Comparison of ENCODE assay signal across 24 cellular contexts in the genomic region with DNA sequence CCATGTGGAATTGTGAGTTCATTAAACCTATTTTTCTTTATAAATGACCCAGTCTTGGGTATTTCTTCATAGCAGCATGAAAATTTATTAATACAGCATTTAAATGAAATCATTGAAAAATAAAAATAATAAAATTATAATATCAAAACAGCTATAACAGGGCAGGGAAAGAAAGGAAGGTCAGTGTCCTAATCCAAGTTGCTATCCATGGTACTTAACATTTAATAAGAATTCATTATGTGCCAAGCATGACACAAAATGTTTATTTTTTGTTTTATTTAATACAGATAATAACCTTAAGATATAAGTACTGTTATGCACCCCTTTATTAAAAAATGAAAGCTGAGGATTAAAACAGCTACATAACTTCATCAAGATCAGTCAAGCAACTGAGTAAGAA.
"Had no signal": no experiment of that assay in that cellular context is flagged by ENCODE, and none has a peak within 500 bp of the region (broad histone marks: within the 10 kb centered on the region; RNA-seq: fewer than 3 reads in every experiment).

No MANE protein-coding gene starts in this region.

- H3K36me3 ChIP-seq: esophagus muscularis mucosa, gastroesophageal sphincter, heart left ventricle, left ventricle myocardium inferior, lower lobe of right lung had no signal

- H3K9me3 Mint-ChIP-seq: mesothelial cell of epicardium, naive B cell had no signal

- H3K4me2 ChIP-seq: hepatocyte had no signal

- ATAC-seq: foreskin keratinocyte; gastroesophageal sphincter; heart left ventricle; left colon; left lobe of liver; lower lobe of right lung; mucosa of descending colon; naive thymus-derived CD8-positive, alpha-beta T cell had no signal

- H3K36me3 Mint-ChIP-seq: immature natural killer cell; mesothelial cell of epicardium; naive B cell; naive thymus-derived CD8-positive, alpha-beta T cell had no signal

- H3K27ac Mint-ChIP-seq: immature natural killer cell; mesothelial cell of epicardium; naive thymus-derived CD8-positive, alpha-beta T cell had no signal

- H3K79me2 ChIP-seq: hepatocyte had no signal

- H3K4me3 Mint-ChIP-seq: immature natural killer cell; mesothelial cell of epicardium; naive B cell; naive thymus-derived CD8-positive, alpha-beta T cell had no signal

- H3K4me3 ChIP-seq: coronary artery, dorsolateral prefrontal cortex, esophagus muscularis mucosa, gastroesophageal sphincter, heart left ventricle, hepatocyte, left ventricle myocardium inferior, lower lobe of right lung, mucosa of descending colon had no signal

- H3K4me1 ChIP-seq: esophagus muscularis mucosa, foreskin keratinocyte, gastroesophageal sphincter, heart left ventricle, left ventricle myocardium inferior, lower lobe of right lung had no signal

- DNase-seq: dermis blood vessel endothelial cell; dorsolateral prefrontal cortex; effector CD4-positive, alpha-beta T cell; effector memory CD4-positive, alpha-beta T cell; foreskin keratinocyte; heart left ventricle; hypothalamus; immature natural killer cell; islet precursor cell; kidney; kidney glomerular epithelial cell; left colon; left ventricle myocardium inferior; lower lobe of right lung; mesenchymal stem cell; mucosa of descending colon; naive B cell; naive thymus-derived CD8-positive, alpha-beta T cell had no signal

- H3K4me1 Mint-ChIP-seq: immature natural killer cell; mesothelial cell of epicardium; naive B cell; naive thymus-derived CD8-positive, alpha-beta T cell had no signal

- H2AFZ ChIP-seq: hepatocyte had no signal

- H3K9me3 ChIP-seq: esophagus muscularis mucosa, gastroesophageal sphincter, lower lobe of right lung, mucosa of descending colon had no signal

- H3K27ac ChIP-seq: coronary artery, dorsolateral prefrontal cortex, esophagus muscularis mucosa, foreskin keratinocyte, gastroesophageal sphincter, heart left ventricle, hepatocyte, left ventricle myocardium inferior, lower lobe of right lung had no signal

- H3K27me3 ChIP-seq: dorsolateral prefrontal cortex, esophagus muscularis mucosa, foreskin keratinocyte, gastroesophageal sphincter, heart left ventricle, hepatocyte had no signal
